1 cellular context compared by ENCODE assay signal in genomic region chr3:51954120-51954519, GRCh38.
TF ChIP-seq lines count a peak whose summit lies in the region.

No MANE protein-coding gene starts in this region.

TF ChIP-seq in K562, 482 proteins besides CTCF, POLR2A, EP300 and RAD21:
- no peak for TF ChIP-seq FOXP4 (CRISPR knock-in tag; IDR thresholded peaks at IDR 0.05; ENCODE audit: borderline replicate concordance)
- peak; percentile 61; the same call in 1 of the 2 replicates for TF ChIP-seq SPI1 (IDR thresholded peaks at IDR 0.05; ENCODE audit: borderline replicate concordance, low read depth, low read length)
- no peak for TF ChIP-seq FOSL1 (tag; conservative IDR thresholded peaks at IDR 0.05)
